Comparison of ENCODE assay signal across 8 cellular contexts in the genomic region with DNA sequence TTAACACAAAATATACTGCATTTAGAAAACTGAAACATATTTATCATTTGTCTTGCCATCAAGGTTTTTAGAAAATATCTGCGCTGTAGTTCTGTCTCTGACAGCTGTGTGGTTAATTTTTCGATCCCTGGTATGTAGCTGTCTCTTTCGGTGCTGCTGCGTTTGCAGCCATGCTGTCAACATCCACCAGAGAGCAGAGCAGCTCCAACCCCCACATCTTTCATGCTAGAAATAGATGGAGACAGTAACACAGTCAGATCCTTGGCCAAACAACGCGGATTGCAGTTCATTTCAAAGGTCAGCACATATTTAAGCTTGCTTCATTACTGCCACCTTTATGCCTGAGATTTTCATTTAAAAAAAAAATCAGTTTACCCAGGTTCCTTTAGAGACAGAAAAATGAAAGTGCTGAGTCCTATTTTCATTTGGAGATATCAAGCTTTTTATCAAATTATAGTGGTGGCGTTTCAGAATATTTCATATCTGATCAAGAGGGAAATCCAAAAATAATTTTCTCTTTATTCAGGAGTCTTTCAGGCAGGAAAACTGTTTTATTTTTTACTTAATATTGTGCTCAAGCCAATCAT.
DNase-seq lines count a peak whose midpoint lies in the region; ATAC-seq lines count a peak whose summit lies in the region.

No MANE protein-coding gene starts in this region.

- peaks cover 9% of the 10 kb centered on the region for H3K27me3 Mint-ChIP-seq in activated CD8-positive, alpha-beta memory T cell treated with anti-CD3 and anti-CD28 coated beads, Interleukin-2, amount 10 ng/mL, durations not matched to agents 7 days and 5 days

- no peaks in the 10 kb centered on the region for H3K36me3 Mint-ChIP-seq in activated CD8-positive, alpha-beta memory T cell treated with anti-CD3 and anti-CD28 coated beads, Interleukin-2, amount 10 ng/mL, durations not matched to agents 7 days and 5 days

- no peak overlapping the region for H3K4me3 Mint-ChIP-seq in activated CD8-positive, alpha-beta memory T cell treated with anti-CD3 and anti-CD28 coated beads, Interleukin-2, amount 10 ng/mL, durations not matched to agents 7 days and 5 days

- no peaks in the 10 kb centered on the region for H3K4me1 Mint-ChIP-seq in activated CD8-positive, alpha-beta memory T cell treated with anti-CD3 and anti-CD28 coated beads, Interleukin-2, amount 10 ng/mL, durations not matched to agents 7 days and 5 days

- CTCF ChIA-PET in activated CD8-positive, alpha-beta memory T cell treated with anti-CD3 and anti-CD28 coated beads, Interleukin-2, amount 10 ng/mL, durations not matched to agents 7 days and 5 days (lab: Charles Lee): interaction anchor here (1.3 kb wide), 1 partner anchor 10 kb away, joined by 4 read pairs; no protein-coding TSS in a partner anchor

- ATAC-seq in GM18909 (IDR thresholded peaks at IDR 0.05; ENCODE audit: poor library complexity, unreplicated experiment) (peak; percentile 49), left lobe of liver (peak; percentile 69), GM18861 (IDR thresholded peaks at IDR 0.05; ENCODE audit: unreplicated experiment) (no peak)
- no peak for ATAC-seq in activated CD8-positive, alpha-beta memory T cell treated with anti-CD3 and anti-CD28 coated beads, Interleukin-2, amount 10 ng/mL, durations not matched to agents 7 days and 5 days

- in situ Hi-C loops in ACHN (cut with HindIII; ENCODE audit: low pct_ligation_motif_present, low pct_unique_long_range_greater_than_20kb, low sequenced_read_pairs): no loop called here

- H3K9me3 Mint-ChIP-seq in activated CD8-positive, alpha-beta memory T cell treated with anti-CD3 and anti-CD28 coated beads, Interleukin-2, amount 10 ng/mL, durations not matched to agents 7 days and 5 days (ENCODE audit: low read depth): no peaks in the 10 kb centered on the region

- H3K27ac Mint-ChIP-seq in activated CD8-positive, alpha-beta memory T cell treated with anti-CD3 and anti-CD28 coated beads, Interleukin-2, amount 10 ng/mL, durations not matched to agents 7 days and 5 days: no peak overlapping the region

- DNase-seq in ACHN: peak; percentile 14
- peak; percentile 90 for DNase-seq in NCI-H146 treated with DMSO at 0.1 percent for 48 hours (lab: John Stamatoyannopoulos, UW; ENCODE audit: unreplicated experiment)
- DNase-seq in anterior cingulate cortex (lab: John Stamatoyannopoulos, UW): peak in 52 of 58 donors; percentile 8 to 88 (median 58)
- DNase-seq in left lobe of liver (ENCODE audit: low spot score): no peak
- no peak for DNase-seq in activated CD4-positive, CD25-positive, alpha-beta regulatory T cell treated with anti-CD3 and anti-CD28 coated beads, Interleukin-2, amount 50 U/mL, for 72 hours
- DNase-seq in activated CD8-positive, alpha-beta memory T cell treated with anti-CD3 and anti-CD28 coated beads, Interleukin-2, amount 10 ng/mL, durations not matched to agents 7 days and 5 days: no peak

Comparison
In these comparisons a context has a peak if more than half of its experiments do, and no peak if none do; other contexts are left out.
1. DNase-seq: peak in ACHN (single experiment), NCI-H146 treated with DMSO at 0.1 percent for 48 hours (single experiment) and anterior cingulate cortex (52 of 58); none in left lobe of liver (single experiment), activated CD4-positive, CD25-positive, alpha-beta regulatory T cell treated with anti-CD3 and anti-CD28 coated beads, Interleukin-2, amount 50 U/mL, for 72 hours (single experiment) and activated CD8-positive, alpha-beta memory T cell treated with anti-CD3 and anti-CD28 coated beads, Interleukin-2, amount 10 ng/mL, durations not matched to agents 7 days and 5 days (single experiment).
2. ATAC-seq: peak in GM18909 (single experiment) and left lobe of liver (single experiment); none in activated CD8-positive, alpha-beta memory T cell treated with anti-CD3 and anti-CD28 coated beads, Interleukin-2, amount 10 ng/mL, durations not matched to agents 7 days and 5 days (single experiment) and GM18861 (single experiment).